28 cellular contexts compared by ENCODE assay signal in the genomic region with DNA sequence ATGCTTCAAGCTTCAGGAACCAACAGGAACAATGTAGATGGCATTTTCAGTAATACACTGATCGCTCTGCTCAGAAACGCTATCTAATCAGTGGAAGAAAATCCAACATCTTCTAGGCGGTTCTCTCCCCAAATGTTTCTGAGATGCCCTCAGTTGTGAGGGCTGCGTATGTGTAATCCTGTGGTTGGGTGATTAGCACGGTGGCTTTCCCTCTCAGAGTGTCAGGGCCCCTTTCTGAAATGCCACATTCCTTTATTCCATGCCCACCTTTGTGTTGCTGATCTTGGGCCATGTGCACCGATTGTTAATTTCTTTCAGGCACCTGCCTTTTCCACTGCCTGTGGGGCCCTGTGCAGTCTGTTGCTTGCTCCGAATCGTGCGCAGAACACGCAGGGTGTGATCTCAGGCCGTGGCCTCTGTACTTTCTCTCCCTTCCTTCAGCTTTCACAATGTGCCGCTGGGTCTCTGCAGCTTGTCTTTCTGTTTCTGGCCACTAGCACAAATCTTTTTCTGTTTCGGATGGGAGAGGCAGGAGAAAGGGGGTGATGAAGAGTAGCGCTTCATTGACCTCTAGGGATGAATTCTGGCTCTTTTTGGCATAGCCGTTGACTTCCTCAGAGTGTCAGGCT.
"Had no signal": no experiment of that assay in that cellular context is flagged by ENCODE, and none has a peak within 500 bp of the region (broad histone marks: within the 10 kb centered on the region; RNA-seq: fewer than 3 reads in every experiment).

No MANE protein-coding gene starts in this region.

- H3K4me1 ChIP-seq: ascending aorta, breast epithelium, colonic mucosa had no signal

- H3K4me3 Mint-ChIP-seq: activated B cell treated with CpG ODN at 0.5 μM for 24 hours; activated CD4-positive, alpha-beta memory T cell treated with anti-CD3 and anti-CD28 coated beads for 36 hours; activated CD4-positive, alpha-beta T cell treated with anti-CD3 and anti-CD28 coated beads, Interleukin-2, amount 10 ng/mL, durations not matched to agents 24 days and 14 days; activated CD8-positive, alpha-beta memory T cell treated with anti-CD3 and anti-CD28 coated beads, Interleukin-2, amount 10 ng/mL, durations not matched to agents 7 days and 5 days; activated CD8-positive, alpha-beta T cell treated with anti-CD3 and anti-CD28 coated beads, Interleukin-2, amount 10 ng/mL, durations not matched to agents 7 days and 5 days; activated naive CD4-positive, alpha-beta T cell treated with anti-CD3 and anti-CD28 coated beads, Interleukin-2, amount 10 ng/mL, durations not matched to agents 7 days and 5 days; activated naive CD8-positive, alpha-beta T cell treated with anti-CD3 and anti-CD28 coated beads, Interleukin-2, amount 10 ng/mL, durations not matched to agents 7 days and 5 days; activated T-helper 1 cell treated with anti-CD3 and anti-CD28 coated beads, Interleukin-12 subunit alpha, Interleukin-12 subunit beta, Interleukin-2, Interleukin-4 antibody, amounts not matched to agents 30 ng/mL and 10 ng/mL and 1 ng/mL, durations not matched to agents 14 hours and 24 hours and 36 hours; brain had no signal

- H3K9me3 ChIP-seq: ascending aorta, breast epithelium, colonic mucosa had no signal

- H3K27me3 ChIP-seq: ascending aorta, breast epithelium, colonic mucosa had no signal

- H3K9me3 Mint-ChIP-seq: activated B cell treated with CpG ODN at 0.5 μM for 24 hours; activated CD4-positive, alpha-beta memory T cell treated with anti-CD3 and anti-CD28 coated beads for 36 hours; activated CD4-positive, alpha-beta T cell treated with anti-CD3 and anti-CD28 coated beads, Interleukin-2, amount 10 ng/mL, durations not matched to agents 24 days and 14 days; activated naive CD4-positive, alpha-beta T cell treated with anti-CD3 and anti-CD28 coated beads, Interleukin-2, amount 10 ng/mL, durations not matched to agents 7 days and 5 days; activated naive CD4-positive, alpha-beta T cell treated with anti-CD3 and anti-CD28 coated beads, Interleukin-2, amount 50 U/mL, for 72 hours; activated naive CD8-positive, alpha-beta T cell treated with anti-CD3 and anti-CD28 coated beads, Interleukin-2, amount 10 ng/mL, durations not matched to agents 7 days and 5 days; activated T-helper 1 cell treated with anti-CD3 and anti-CD28 coated beads, Interleukin-12 subunit alpha, Interleukin-12 subunit beta, Interleukin-2, Interleukin-4 antibody, amounts not matched to agents 30 ng/mL and 10 ng/mL and 1 ng/mL, durations not matched to agents 14 hours and 24 hours and 36 hours; activated T-helper 2 cell treated with anti-CD3 and anti-CD28 coated beads, Interferon-gamma antibody, Interleukin-2, Interleukin-4, amounts not matched to agents 10 μg/mL and 5 μg/mL and 100 μg/mL, durations not matched to agents 14 hours and 24 hours and 36 hours; brain had no signal

- H3K4me1 Mint-ChIP-seq: activated B cell treated with CpG ODN at 0.5 μM for 24 hours; activated CD4-positive, alpha-beta T cell treated with anti-CD3 and anti-CD28 coated beads, Interleukin-2, amount 10 ng/mL, durations not matched to agents 24 days and 14 days; activated CD8-positive, alpha-beta memory T cell treated with anti-CD3 and anti-CD28 coated beads, Interleukin-2, amount 10 ng/mL, durations not matched to agents 7 days and 5 days; activated naive CD4-positive, alpha-beta T cell treated with anti-CD3 and anti-CD28 coated beads, Interleukin-2, amount 10 ng/mL, durations not matched to agents 7 days and 5 days; activated naive CD8-positive, alpha-beta T cell treated with anti-CD3 and anti-CD28 coated beads, Interleukin-2, amount 10 ng/mL, durations not matched to agents 7 days and 5 days; brain had no signal

- DNase-seq: activated B cell treated with CpG ODN at 0.5 μM for 24 hours; activated CD4-positive, alpha-beta memory T cell treated with anti-CD3 and anti-CD28 coated beads for 36 hours; activated CD4-positive, alpha-beta T cell treated with anti-CD3 and anti-CD28 coated beads, Interleukin-2, amount 10 ng/mL, durations not matched to agents 24 days and 14 days; activated CD8-positive, alpha-beta memory T cell treated with anti-CD3 and anti-CD28 coated beads, Interleukin-2, amount 10 ng/mL, durations not matched to agents 7 days and 5 days; activated CD8-positive, alpha-beta memory T cell treated with anti-CD3 and anti-CD28 coated beads, Interleukin-2, amount 50 U/mL, for 4 hours; activated CD8-positive, alpha-beta T cell treated with anti-CD3 and anti-CD28 coated beads, Interleukin-2, amount 10 ng/mL, durations not matched to agents 7 days and 5 days; activated effector memory CD4-positive, alpha-beta T cell treated with anti-CD3 and anti-CD28 coated beads, Interleukin-2, amount 50 U/mL, for 16 hours; activated naive CD4-positive, alpha-beta T cell treated with anti-CD3 and anti-CD28 coated beads, Interleukin-2, amount 10 ng/mL, durations not matched to agents 7 days and 5 days; activated naive CD8-positive, alpha-beta T cell treated with anti-CD3 and anti-CD28 coated beads, Interleukin-2, amount 10 ng/mL, durations not matched to agents 7 days and 5 days; activated T-cell treated with anti-CD3 and anti-CD28 coated beads, Interleukin-2, amount 50 U/mL, for 1 hour; activated T-cell treated with anti-CD3 and anti-CD28 coated beads, Interleukin-2, amount 50 U/mL, for 48 hours; central memory CD4-positive, alpha-beta T cell; cerebellar nuclear complex; colonic mucosa; effector CD8-positive, alpha-beta T cell; foreskin fibroblast; head of caudate nucleus; T-helper 2 cell had no signal

- H3K27ac ChIP-seq: ascending aorta, breast epithelium, cardiac muscle cell, colonic mucosa, VCaP had no signal

- H3K4me3 ChIP-seq: ascending aorta, breast epithelium, cardiac muscle cell, colonic mucosa had no signal

- H3K27ac Mint-ChIP-seq: activated B cell treated with CpG ODN at 0.5 μM for 24 hours; activated CD4-positive, alpha-beta memory T cell treated with anti-CD3 and anti-CD28 coated beads for 36 hours; activated CD4-positive, alpha-beta T cell treated with anti-CD3 and anti-CD28 coated beads, Interleukin-2, amount 10 ng/mL, durations not matched to agents 24 days and 14 days; activated CD8-positive, alpha-beta memory T cell treated with anti-CD3 and anti-CD28 coated beads, Interleukin-2, amount 10 ng/mL, durations not matched to agents 7 days and 5 days; activated CD8-positive, alpha-beta T cell treated with anti-CD3 and anti-CD28 coated beads, Interleukin-2, amount 10 ng/mL, durations not matched to agents 7 days and 5 days; activated naive CD4-positive, alpha-beta T cell treated with anti-CD3 and anti-CD28 coated beads, Interleukin-2, amount 10 ng/mL, durations not matched to agents 7 days and 5 days; activated naive CD4-positive, alpha-beta T cell treated with anti-CD3 and anti-CD28 coated beads, Interleukin-2, amount 50 U/mL, for 72 hours; activated naive CD8-positive, alpha-beta T cell treated with anti-CD3 and anti-CD28 coated beads, Interleukin-2, amount 10 ng/mL, durations not matched to agents 7 days and 5 days; activated T-helper 1 cell treated with anti-CD3 and anti-CD28 coated beads, Interleukin-12 subunit alpha, Interleukin-12 subunit beta, Interleukin-2, Interleukin-4 antibody, amounts not matched to agents 30 ng/mL and 10 ng/mL and 1 ng/mL, durations not matched to agents 14 hours and 24 hours and 36 hours; activated T-helper 2 cell treated with anti-CD3 and anti-CD28 coated beads, Interferon-gamma antibody, Interleukin-2, Interleukin-4, amounts not matched to agents 10 μg/mL and 5 μg/mL and 100 μg/mL, durations not matched to agents 14 hours and 24 hours and 36 hours; brain had no signal

- H3K36me3 ChIP-seq: ascending aorta, breast epithelium, cardiac muscle cell, colonic mucosa had no signal

- FAIRE-seq: frontal cortex, TTC549 had no signal

- H3K27me3 Mint-ChIP-seq: activated B cell treated with CpG ODN at 0.5 μM for 24 hours; activated CD4-positive, alpha-beta T cell treated with anti-CD3 and anti-CD28 coated beads, Interleukin-2, amount 10 ng/mL, durations not matched to agents 24 days and 14 days; activated naive CD4-positive, alpha-beta T cell treated with anti-CD3 and anti-CD28 coated beads, Interleukin-2, amount 10 ng/mL, durations not matched to agents 7 days and 5 days; brain had no signal

- H3K36me3 Mint-ChIP-seq: activated CD4-positive, alpha-beta memory T cell treated with anti-CD3 and anti-CD28 coated beads for 36 hours; activated CD8-positive, alpha-beta memory T cell treated with anti-CD3 and anti-CD28 coated beads, Interleukin-2, amount 10 ng/mL, durations not matched to agents 7 days and 5 days; activated naive CD4-positive, alpha-beta T cell treated with anti-CD3 and anti-CD28 coated beads, Interleukin-2, amount 10 ng/mL, durations not matched to agents 7 days and 5 days; activated naive CD4-positive, alpha-beta T cell treated with anti-CD3 and anti-CD28 coated beads, Interleukin-2, amount 50 U/mL, for 72 hours; activated naive CD8-positive, alpha-beta T cell treated with anti-CD3 and anti-CD28 coated beads, Interleukin-2, amount 10 ng/mL, durations not matched to agents 7 days and 5 days; brain had no signal
